ENCODE assay signal across 8 cellular contexts in genomic region chr10:49606981-49607535, GRCh38. TPM values are rescaled to one million over a fixed set of nuclear protein-coding genes. Genes with fewer than 3 reads are reported as not detected.
DNase-seq lines count a peak whose midpoint lies in the region; ATAC-seq and TF ChIP-seq lines count a peak whose summit lies in the region.

No MANE protein-coding gene starts in this region.

- ATAC-seq in GM19395 (IDR thresholded peaks at IDR 0.05; ENCODE audit: unreplicated experiment), result peak; percentile 70

- H3K27ac Mint-ChIP-seq in mesothelial cell of epicardium, result no peak overlapping the region

- H3K4me3 Mint-ChIP-seq in mesothelial cell of epicardium, result no peak overlapping the region

- H3K9me3 Mint-ChIP-seq in mesothelial cell of epicardium, result no peaks in the 10 kb centered on the region

- H3K4me1 Mint-ChIP-seq in mesothelial cell of epicardium, result peaks cover 11% of the 10 kb centered on the region

- no peaks in the 10 kb centered on the region for H3K36me3 Mint-ChIP-seq in mesothelial cell of epicardium

- peak; percentile 73 for DNase-seq in A172 (ENCODE audit: low spot score)
- DNase-seq in HuH-7.5 (ENCODE audit: low spot score), result peak; percentile 76
- DNase-seq in activated CD4-positive, alpha-beta T cell treated with anti-CD3 and anti-CD28 coated beads for 4 hours, result peak; percentile 31 to 34
- DNase-seq in dermis blood vessel endothelial cell, result peak; percentile 83
- DNase-seq in mesothelial cell of epicardium (ENCODE audit: low spot score in 2 of 2, unreplicated experiment in 2 of 2), result peak; percentile 85 to 94
- DNase-seq in stimulated activated CD8-positive, alpha-beta memory T cell treated with anti-CD3 and anti-CD28 coated beads, Interleukin-7, amount 100 ng/mL, for 1 hour (ENCODE audit: low read depth in 2 of 2), result peak; percentile 15 to 28
- no peak for DNase-seq in SK-N-DZ (ENCODE audit: low spot score)

- no peak for TF ChIP-seq CTCF in mesothelial cell of epicardium (IDR thresholded peaks at IDR 0.05; ENCODE audit: unreplicated experiment)

- H3K27me3 Mint-ChIP-seq in mesothelial cell of epicardium (ENCODE audit: low read depth), result peaks cover 92% of the 10 kb centered on the region

RNA-seq across cellular contexts. Expression of gene SLC18A3, which starts 3.1 kb away (rescaled TPM):
- not detected in 2 replicates for total RNA-seq in A172 (2014; rRNA removed; shearing (Covaris generic))
- total RNA-seq in dermis blood vessel endothelial cell, result not detected in 2 replicates
- 0.18 to 0.34 TPM (median 0.18 TPM) in 3 replicates for total RNA-seq in mesothelial cell of epicardium
- 12.1 and 12.9 TPM in 2 replicates for polyA plus RNA-seq in SK-N-DZ (2014; cell fraction: cytosol; rRNA removed)
- 6.0 and 6.4 TPM in 2 replicates for polyA plus RNA-seq in SK-N-DZ (2014; cell fraction: nucleus; rRNA removed)

RNA-seq across cellular contexts. Expression of gene CHAT, which starts 6.8 kb away (rescaled TPM):
- total RNA-seq in A172 (2014; rRNA removed; shearing (Covaris generic)), result not detected in 2 replicates
- total RNA-seq in dermis blood vessel endothelial cell, result not detected in 2 replicates
- total RNA-seq in mesothelial cell of epicardium, result not detected in 3 replicates
- 1.2 and 2.8 TPM in 2 replicates for polyA plus RNA-seq in SK-N-DZ (2014; cell fraction: cytosol; rRNA removed)
- 1.3 and 3.5 TPM in 2 replicates for polyA plus RNA-seq in SK-N-DZ (2014; cell fraction: nucleus; rRNA removed)
